ENCODE assay signal across 8 cellular contexts in genomic region chr12:70366581-70367267, GRCh38. TPM values are rescaled to one million over a fixed set of nuclear protein-coding genes. Genes with fewer than 3 reads are reported as not detected.
DNase-seq lines count a peak whose midpoint lies in the region; ATAC-seq and TF ChIP-seq lines count a peak whose summit lies in the region.

No MANE protein-coding gene starts in this region.

- DNase-seq in BE2C, result peak; percentile 48
- peak; percentile 33 for DNase-seq in GM19238 (ENCODE audit: insufficient read length, low spot score)
- peak; percentile 55 for DNase-seq in activated T-cell treated with anti-CD3 and anti-CD28 coated beads, Interleukin-2, amount 50 U/mL, for 4 hours
- DNase-seq in esophagus muscularis mucosa (ENCODE audit: extremely low spot score), result no peak
- DNase-seq in nephron progenitor cell, result peak; percentile 65
- peak in 1 of 2 donors; percentile 61 for DNase-seq in suprapubic skin (ENCODE audit: low spot score in 2 of 2)

- TF ChIP-seq CTCF in BE2C (IDR thresholded peaks at IDR 0.05; ENCODE audit: low read depth, low read length), result no peak
- no peak; the same call in 1 of the 2 replicates for TF ChIP-seq CTCF in OCI-LY3 (IDR thresholded peaks at IDR 0.05; ENCODE audit: low read depth, low read length)
- no peak for TF ChIP-seq CTCF in esophagus muscularis mucosa (IDR thresholded peaks at IDR 0.05)
- no peak for TF ChIP-seq CTCF in nephron progenitor cell (IDR thresholded peaks at IDR 0.05)
- no peak for TF ChIP-seq CTCF in suprapubic skin (IDR thresholded peaks at IDR 0.05)

- H3K27me3 ChIP-seq in BE2C (peaks cover 51% of the 10 kb centered on the region), OCI-LY3 (ENCODE audit: low read depth, low read length) (peaks cover 16% of the 10 kb centered on the region), esophagus muscularis mucosa (peaks cover 0 to 46% (median 18%) of the 10 kb centered on the region in 4 donors), suprapubic skin (peaks cover 3% of the 10 kb centered on the region)

- H3K36me3 ChIP-seq in BE2C (no peaks in the 10 kb centered on the region), OCI-LY3 (replicated peaks; ENCODE audit: low read depth, low read length) (no peaks in the 10 kb centered on the region), esophagus muscularis mucosa (no peaks in the 10 kb centered on the region), suprapubic skin (no peaks in the 10 kb centered on the region)

- H3K27ac ChIP-seq in OCI-LY3 (ENCODE audit: low read length) (no peak overlapping the region), esophagus muscularis mucosa (replicated peaks in 1 of 4) (peak overlapping the region; percentile 41 to 52 (median 48)), suprapubic skin (peak overlapping the region; percentile 25)

- peaks cover 6% of the 10 kb centered on the region for H3K27me3 Mint-ChIP-seq in activated T-cell treated with anti-CD3 and anti-CD28 coated beads, Interleukin-2, amount 50 U/mL, for 4 hours (ENCODE audit: low read depth)
- peaks cover 46% of the 10 kb centered on the region for H3K27me3 Mint-ChIP-seq in nephron progenitor cell (ENCODE audit: low read depth, poor library complexity)

- peak overlapping the region; percentile 97 for H3K4me2 ChIP-seq in OCI-LY3 (ENCODE audit: low read length)

- H3K9me3 ChIP-seq in BE2C (no peaks in the 10 kb centered on the region), OCI-LY3 (ENCODE audit: insufficient read depth, low read length) (no peaks in the 10 kb centered on the region), esophagus muscularis mucosa (no peaks in the 10 kb centered on the region), suprapubic skin (no peaks in the 10 kb centered on the region)

- H3K4me1 Mint-ChIP-seq in activated T-cell treated with anti-CD3 and anti-CD28 coated beads, Interleukin-2, amount 50 U/mL, for 4 hours (ENCODE audit: low read depth), result peaks cover 18% of the 10 kb centered on the region
- peaks cover 21% of the 10 kb centered on the region for H3K4me1 Mint-ChIP-seq in nephron progenitor cell

- peak overlapping the region; percentile 74 for H3K9ac ChIP-seq in OCI-LY3 (ENCODE audit: low read length)

- H3K27ac Mint-ChIP-seq in nephron progenitor cell, result peak overlapping the region; percentile 36

- peak; percentile 37 for ATAC-seq in HG03378 (IDR thresholded peaks at IDR 0.05; ENCODE audit: unreplicated experiment)
- peak; percentile 67 for ATAC-seq in activated T-cell treated with anti-CD3 and anti-CD28 coated beads, Interleukin-2, amount 50 U/mL, for 4 hours

- TF ChIP-seq EP300 in esophagus muscularis mucosa (IDR thresholded peaks at IDR 0.05), result no peak
- no peak for TF ChIP-seq EP300 in suprapubic skin (IDR thresholded peaks at IDR 0.05)

- peak overlapping the region; percentile 89 for H3K4me3 Mint-ChIP-seq in activated T-cell treated with anti-CD3 and anti-CD28 coated beads, Interleukin-2, amount 50 U/mL, for 4 hours
- peak overlapping the region; percentile 94 for H3K4me3 Mint-ChIP-seq in nephron progenitor cell

- no peaks in the 10 kb centered on the region for H4K20me1 ChIP-seq in OCI-LY3 (ENCODE audit: insufficient read depth, low read length)

- intact Hi-C loops in esophagus muscularis mucosa (cut with DNase I), result loop anchor here (10.0 kb wide), 1 partner anchor 122 kb away; the partner anchor contains the start of gene CNOT2

- peaks cover 4% of the 10 kb centered on the region; the same call in 1 of the 2 replicates for H3K79me2 ChIP-seq in OCI-LY3 (ENCODE audit: low read length)

- H3K4me3 ChIP-seq in BE2C (ENCODE audit: low read depth, low read length), result peak overlapping the region; percentile 71
- peak overlapping the region; percentile 98 for H3K4me3 ChIP-seq in OCI-LY3 (ENCODE audit: low read length)
- H3K4me3 ChIP-seq in esophagus muscularis mucosa, result peak overlapping the region; percentile 74 to 79 (median 75)
- peak overlapping the region; percentile 92 for H3K4me3 ChIP-seq in suprapubic skin

- peak overlapping the region; percentile 62 for H2AFZ ChIP-seq in OCI-LY3 (ENCODE audit: low read depth, low read length)

- H3K36me3 Mint-ChIP-seq in activated T-cell treated with anti-CD3 and anti-CD28 coated beads, Interleukin-2, amount 50 U/mL, for 4 hours (ENCODE audit: insufficient read depth), result no peaks in the 10 kb centered on the region
- peaks cover 5% of the 10 kb centered on the region for H3K36me3 Mint-ChIP-seq in nephron progenitor cell (ENCODE audit: low read depth)

- no peak for TF ChIP-seq POLR2A in esophagus muscularis mucosa (IDR thresholded peaks at IDR 0.05; ENCODE audit: low read depth)
- TF ChIP-seq POLR2A in suprapubic skin (IDR thresholded peaks at IDR 0.05), result no peak

- WGBS in esophagus muscularis mucosa, result 3% methylated on average over 14 of the region's 71 CpGs
- 0% methylated on average over 20 of the region's 71 CpGs for WGBS in suprapubic skin

- H3K9me3 Mint-ChIP-seq in activated T-cell treated with anti-CD3 and anti-CD28 coated beads, Interleukin-2, amount 50 U/mL, for 4 hours, result no peaks in the 10 kb centered on the region
- peaks cover 3% of the 10 kb centered on the region for H3K9me3 Mint-ChIP-seq in nephron progenitor cell

- H3K4me1 ChIP-seq in BE2C (no peaks in the 10 kb centered on the region), OCI-LY3 (ENCODE audit: low read length) (peaks cover 34% of the 10 kb centered on the region), esophagus muscularis mucosa (peaks cover 7 to 25% (median 23%) of the 10 kb centered on the region in 4 donors), suprapubic skin (peaks cover 25% of the 10 kb centered on the region)

RNA-seq across cellular contexts. Expression of gene KCNMB4, which starts 0.6 kb away (rescaled TPM):
- not detected for polyA plus RNA-seq in BE2C (2012; ENCODE audit: insufficient read depth, insufficient read length, low read depth)
- total RNA-seq in activated T-cell treated with anti-CD3 and anti-CD28 coated beads, Interleukin-2, amount 50 U/mL, for 4 hours, result under 1 TPM; 0.05 to 0.38 (median 0.34) TPM
- 10 to 100 TPM in 1 of 4 donors, 1 to 10 TPM in 3; 6.6 to 10.3 (median 8.0) TPM for total RNA-seq in esophagus muscularis mucosa
- total RNA-seq in suprapubic skin, result 1 to 10 TPM; 2.7 to 4.9 (median 3.3) TPM
